In the genomic region with DNA sequence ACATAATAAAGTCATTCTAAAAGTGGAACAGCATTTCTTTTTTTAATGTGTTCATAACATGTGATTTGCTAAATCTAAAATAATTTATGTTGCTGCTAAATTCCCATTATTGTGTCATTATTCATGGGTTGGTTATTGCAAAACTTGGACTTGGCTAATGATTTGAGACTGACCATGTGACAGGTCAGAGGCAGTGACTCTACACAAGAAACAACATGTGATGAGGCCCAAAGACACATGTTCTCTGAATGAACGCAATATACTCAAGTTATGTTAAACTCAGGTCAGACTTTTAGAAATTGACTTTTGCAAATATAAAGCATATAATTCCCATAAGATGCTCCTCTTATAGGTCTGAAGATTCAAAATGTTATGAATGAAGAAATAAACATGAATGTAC, we compare ENCODE assay signal across 21 cellular contexts.
"Had no signal": no experiment of that assay in that cellular context is flagged by ENCODE, and none has a peak within 500 bp of the region (broad histone marks: within the 10 kb centered on the region; RNA-seq: fewer than 3 reads in every experiment).

No MANE protein-coding gene starts in this region.

- H3K4me3 ChIP-seq: dorsolateral prefrontal cortex, gastrocnemius medialis, lower lobe of right lung, prostate gland, sigmoid colon, skin epidermis, spleen, suprapubic skin, transverse colon, upper lobe of right lung, uterus had no signal

- DNase-seq: dorsolateral prefrontal cortex; effector CD4-positive, alpha-beta T cell; gastrocnemius medialis; head of caudate nucleus; left ventricle myocardium superior; lower lobe of right lung; naive thymus-derived CD8-positive, alpha-beta T cell; nephron progenitor cell; nucleus accumbens; right cardiac atrium; sigmoid colon; spleen; stimulated activated CD4-positive, alpha-beta T cell treated with anti-CD3 and anti-CD28 coated beads, Interleukin-4, amount 100 ng/mL, for 4 hours; stimulated activated naive B cell treated with anti-CD40 and anti-IgM and Interleukin-4, amounts not matched to agents 10 μg/mL and 1 μg/mL and 100 μg/mL, for 72 hours; transverse colon; upper lobe of right lung; uterus had no signal

- ATAC-seq: esophagus mucosa; gastrocnemius medialis; left ventricle myocardium superior; lower lobe of right lung; naive thymus-derived CD8-positive, alpha-beta T cell; right cardiac atrium; stimulated activated naive B cell treated with anti-CD40 and anti-IgM and Interleukin-4, amounts not matched to agents 10 μg/mL and 1 μg/mL and 100 μg/mL, for 72 hours; upper lobe of right lung had no signal
